ENCODE assay signal across 17 cellular contexts in the genomic region with DNA sequence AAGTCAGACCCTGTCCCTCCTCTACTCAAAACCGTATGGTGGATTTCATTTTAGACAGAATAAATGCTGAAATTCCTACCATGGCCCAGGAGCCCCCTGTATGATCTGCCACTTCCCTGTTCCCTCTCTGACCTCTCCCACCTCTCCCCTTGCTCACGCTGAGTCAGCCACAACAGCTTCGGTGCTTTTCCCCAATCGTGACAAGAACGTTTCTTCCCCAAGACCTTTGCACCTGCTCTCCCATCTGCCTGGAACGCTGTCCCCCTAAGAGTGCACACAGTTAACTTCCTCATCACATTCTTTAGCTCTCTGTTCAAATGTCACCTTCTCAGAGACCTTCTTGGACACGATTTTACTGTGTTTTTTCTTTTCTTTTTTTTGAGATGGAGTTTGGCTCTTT. TPM values are rescaled to one million over a fixed set of nuclear protein-coding genes. Genes with fewer than 3 reads are reported as not detected.
DNase-seq lines count a peak whose midpoint lies in the region; ATAC-seq and TF ChIP-seq lines count a peak whose summit lies in the region.
"Had no signal": no experiment of that assay in that cellular context is flagged by ENCODE, and none has a peak within 500 bp of the region (broad histone marks: within the 10 kb centered on the region; RNA-seq: fewer than 3 reads in every experiment).

No MANE protein-coding gene starts in this region.

- H3K36me3 Mint-ChIP-seq in activated naive CD8-positive, alpha-beta T cell: peaks cover 7% of the 10 kb centered on the region
- peaks cover 28% of the 10 kb centered on the region for H3K36me3 Mint-ChIP-seq in activated naive CD8-positive, alpha-beta T cell treated with anti-CD3 and anti-CD28 coated beads, Interleukin-2, amount 50 U/mL, for 24 hours (ENCODE audit: low read depth)

- H3K9me3 Mint-ChIP-seq in activated naive CD8-positive, alpha-beta T cell (ENCODE audit: low read depth): no peaks in the 10 kb centered on the region
- H3K9me3 Mint-ChIP-seq in activated naive CD8-positive, alpha-beta T cell treated with anti-CD3 and anti-CD28 coated beads, Interleukin-2, amount 50 U/mL, for 24 hours: peaks cover 8% of the 10 kb centered on the region

- H3K4me3 Mint-ChIP-seq in activated naive CD8-positive, alpha-beta T cell: peak overlapping the region; percentile 32
- no peak overlapping the region for H3K4me3 Mint-ChIP-seq in activated naive CD8-positive, alpha-beta T cell treated with anti-CD3 and anti-CD28 coated beads, Interleukin-2, amount 50 U/mL, for 24 hours

- peak overlapping the region; percentile 78 for H3K27ac ChIP-seq in WERI-Rb-1
- H3K27ac ChIP-seq: GM23248 had no signal

- H3K27ac Mint-ChIP-seq in activated naive CD8-positive, alpha-beta T cell: peak overlapping the region; percentile 28
- no peak overlapping the region for H3K27ac Mint-ChIP-seq in activated naive CD8-positive, alpha-beta T cell treated with anti-CD3 and anti-CD28 coated beads, Interleukin-2, amount 50 U/mL, for 24 hours

- no peak for TF ChIP-seq CTCF in WERI-Rb-1 (IDR thresholded peaks at IDR 0.05; ENCODE audit: low read depth, low read length)

- no peak for ATAC-seq in activated naive CD8-positive, alpha-beta T cell treated with anti-CD3 and anti-CD28 coated beads, Interleukin-2, amount 50 U/mL, for 24 hours
- no peak for ATAC-seq in sciatic nerve
- ATAC-seq: HCT116 had no signal

- no peaks in the 10 kb centered on the region for H3K27me3 Mint-ChIP-seq in activated naive CD8-positive, alpha-beta T cell
- peaks cover 5% of the 10 kb centered on the region for H3K27me3 Mint-ChIP-seq in activated naive CD8-positive, alpha-beta T cell treated with anti-CD3 and anti-CD28 coated beads, Interleukin-2, amount 50 U/mL, for 24 hours
- H3K27me3 Mint-ChIP-seq: CD4-positive, alpha-beta memory T cell had no signal

- peaks cover 47% of the 10 kb centered on the region for H3K4me1 Mint-ChIP-seq in activated naive CD8-positive, alpha-beta T cell (ENCODE audit: low read depth)
- H3K4me1 Mint-ChIP-seq in activated naive CD8-positive, alpha-beta T cell treated with anti-CD3 and anti-CD28 coated beads, Interleukin-2, amount 50 U/mL, for 24 hours: peaks cover 50% of the 10 kb centered on the region

- H3K36me3 ChIP-seq in WERI-Rb-1: peaks cover 15% of the 10 kb centered on the region

- peak overlapping the region; percentile 21 for H3K4me3 ChIP-seq in WERI-Rb-1 (ENCODE audit: low read depth, low read length)
- H3K4me3 ChIP-seq: GM23248 had no signal

- no peak for DNase-seq in activated naive CD8-positive, alpha-beta T cell treated with anti-CD3 and anti-CD28 coated beads, Interleukin-2, amount 50 U/mL, for 24 hours
- DNase-seq in WERI-Rb-1 (no peak), kidney tubule cell (ENCODE audit: low spot score) (peak; percentile 41), NCI-H446 (lab: John Stamatoyannopoulos, UW) (no peak), sciatic nerve (ENCODE audit: low spot score) (no peak)
- DNase-seq in effector CD4-positive, alpha-beta T cell: no peak
- DNase-seq: CD4-positive, alpha-beta memory T cell; DMS79; GM23248; MV-4-11; NCI-H1417; NCI-H187 treated with DMSO at 0.1 percent for 48 hours; NCI-H345; OCI-M1; SHP77 treated with DMSO at 0.1 percent for 48 hours had no signal

- intact Hi-C loops in sciatic nerve (cut with DNase I): no loop called here

- H3K27me3 ChIP-seq in WERI-Rb-1 (ENCODE audit: insufficient read depth, low read depth, severe bottlenecking): no peaks in the 10 kb centered on the region

- H3K9me3 ChIP-seq in WERI-Rb-1 (ENCODE audit: severe bottlenecking): no peaks in the 10 kb centered on the region

RNA-seq across cellular contexts. Expression of gene VRK3, which starts 2.3 kb away (rescaled TPM):
- 42.4 TPM for total RNA-seq in sciatic nerve

RNA-seq across cellular contexts. Expression of gene ZNF473, which starts 3.0 kb away (rescaled TPM):
- total RNA-seq in sciatic nerve: 9.0 TPM
